Comparison of ENCODE assay signal across 1 cellular context in genomic region chr12:22046090-22046967, GRCh38.
A peak's percentile ranks its signal among the peaks of the same experiment; 100 is the strongest.
TF ChIP-seq lines count a peak whose summit lies in the region.

CMAS (plus strand) TSS chr12:22046218; CDS start chr12:22046304, 86 bp downstream.

TF ChIP-seq in GM12878, 131 proteins besides CTCF, POLR2A, EP300 and RAD21 (continued from another document):
- TF ChIP-seq, protein P1, sequence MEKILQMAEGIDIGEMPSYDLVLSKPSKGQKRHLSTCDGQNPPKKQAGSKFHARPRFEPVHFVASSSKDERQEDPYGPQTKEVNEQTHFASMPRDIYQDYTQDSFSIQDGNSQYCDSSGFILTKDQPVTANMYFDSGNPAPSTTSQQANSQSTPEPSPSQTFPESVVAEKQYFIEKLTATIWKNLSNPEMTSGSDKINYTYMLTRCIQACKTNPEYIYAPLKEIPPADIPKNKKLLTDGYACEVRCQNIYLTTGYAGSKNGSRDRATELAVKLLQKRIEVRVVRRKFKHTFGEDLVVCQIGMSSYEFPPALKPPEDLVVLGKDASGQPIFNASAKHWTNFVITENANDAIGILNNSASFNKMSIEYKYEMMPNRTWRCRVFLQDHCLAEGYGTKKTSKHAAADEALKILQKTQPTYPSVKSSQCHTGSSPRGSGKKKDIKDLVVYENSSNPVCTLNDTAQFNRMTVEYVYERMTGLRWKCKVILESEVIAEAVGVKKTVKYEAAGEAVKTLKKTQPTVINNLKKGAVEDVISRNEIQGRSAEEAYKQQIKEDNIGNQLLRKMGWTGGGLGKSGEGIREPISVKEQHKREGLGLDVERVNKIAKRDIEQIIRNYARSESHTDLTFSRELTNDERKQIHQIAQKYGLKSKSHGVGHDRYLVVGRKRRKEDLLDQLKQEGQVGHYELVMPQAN (conservative IDR thresholded peaks at IDR 0.05), result peak; percentile 53
